ENCODE assay signal across 19 cellular contexts in genomic region chr11:65700377-65700776, GRCh38. TPM values are rescaled to one million over a fixed set of nuclear protein-coding genes. Genes with fewer than 3 reads are reported as not detected.
A peak's percentile ranks its signal among the peaks of the same experiment; 100 is the strongest.
DNase-seq lines count a peak whose midpoint lies in the region; ATAC-seq, FAIRE-seq and TF ChIP-seq lines count a peak whose summit lies in the region.
"Had no signal": no experiment of that assay in that cellular context is flagged by ENCODE, and none has a peak within 500 bp of the region (broad histone marks: within the 10 kb centered on the region; RNA-seq: fewer than 3 reads in every experiment).

No MANE protein-coding gene starts in this region.

- POLR2A ChIA-PET in activated CD8-positive, alpha-beta T cell treated with anti-CD3 and anti-CD28 coated beads, Interleukin-2, amount 10 ng/mL, durations not matched to agents 7 days and 5 days (lab: Charles Lee) = no interaction called here

- CTCF ChIA-PET in activated CD8-positive, alpha-beta T cell treated with anti-CD3 and anti-CD28 coated beads, Interleukin-2, amount 10 ng/mL, durations not matched to agents 7 days and 5 days (lab: Charles Lee) = no interaction called here

- no peaks in the 10 kb centered on the region for H3K9me3 Mint-ChIP-seq in activated CD8-positive, alpha-beta T cell treated with anti-CD3 and anti-CD28 coated beads, Interleukin-2, amount 10 ng/mL, durations not matched to agents 7 days and 5 days (ENCODE audit: insufficient read depth)
- H3K9me3 Mint-ChIP-seq: activated naive CD8-positive, alpha-beta T cell treated with anti-CD3 and anti-CD28 coated beads for 36 hours; dendritic cell treated with granulocyte-macrophage colony-stimulating factor and Interleukin-4, amounts not matched to agents 40 ng/mL and 50 ng/mL, for 4 days had no signal

- no peak for TF ChIP-seq CTCF in D721Med (IDR thresholded peaks at IDR 0.05; ENCODE audit: insufficient read depth, missing control alignments)

- H3K27ac ChIP-seq in substantia nigra (ENCODE audit: low read depth, low read length, poor library complexity, severe bottlenecking) = peak overlapping the region; percentile 53
- H3K27ac ChIP-seq: vagina, VCaP had no signal

- peaks cover 17% of the 10 kb centered on the region for H3K27me3 Mint-ChIP-seq in T-helper 17 cell
- peaks cover 21% of the 10 kb centered on the region for H3K27me3 Mint-ChIP-seq in activated CD8-positive, alpha-beta T cell treated with anti-CD3 and anti-CD28 coated beads, Interleukin-2, amount 10 ng/mL, durations not matched to agents 7 days and 5 days (ENCODE audit: low read depth)
- H3K27me3 Mint-ChIP-seq: dendritic cell treated with granulocyte-macrophage colony-stimulating factor and Interleukin-4, amounts not matched to agents 40 ng/mL and 50 ng/mL, for 4 days had no signal

- H3K27ac Mint-ChIP-seq in T-helper 17 cell = no peak overlapping the region
- no peak overlapping the region for H3K27ac Mint-ChIP-seq in activated CD8-positive, alpha-beta T cell treated with anti-CD3 and anti-CD28 coated beads, Interleukin-2, amount 10 ng/mL, durations not matched to agents 7 days and 5 days
- H3K27ac Mint-ChIP-seq: activated CD4-positive, alpha-beta memory T cell treated with anti-CD3 and anti-CD28 coated beads, Interleukin-2, amount 10 ng/mL, durations not matched to agents 7 days and 5 days; activated naive CD8-positive, alpha-beta T cell treated with anti-CD3 and anti-CD28 coated beads for 36 hours; brain; dendritic cell treated with granulocyte-macrophage colony-stimulating factor and Interleukin-4, amounts not matched to agents 40 ng/mL and 50 ng/mL, for 4 days had no signal

- DNase-seq in SKM-1 treated with dmso at 0.1 percent for 144 hours (lab: John Stamatoyannopoulos, UW; ENCODE audit: unreplicated experiment) = peak; percentile 18
- DNase-seq in SKM-1 (lab: John Stamatoyannopoulos, UW; ENCODE audit: unreplicated experiment) = no peak
- DNase-seq in NCI-H2029 treated with DMSO at 0.1 percent for 48 hours (lab: John Stamatoyannopoulos, UW) = peak; percentile 29
- DNase-seq in T-helper 17 cell = no peak
- DNase-seq in substantia nigra (lab: John Stamatoyannopoulos, UW) = no peak
- DNase-seq in D721Med (ENCODE audit: insufficient read length, low spot score) = no peak
- no peak for DNase-seq in activated CD8-positive, alpha-beta T cell treated with anti-CD3 and anti-CD28 coated beads, Interleukin-2, amount 10 ng/mL, durations not matched to agents 7 days and 5 days
- DNase-seq: activated CD4-positive, alpha-beta memory T cell treated with anti-CD3 and anti-CD28 coated beads, Interleukin-2, amount 10 ng/mL, durations not matched to agents 7 days and 5 days; activated naive CD8-positive, alpha-beta T cell treated with anti-CD3 and anti-CD28 coated beads for 36 hours; IMR-90; left ventricle myocardium superior; NCI-H524; stimulated activated CD4-positive, alpha-beta T cell treated with anti-CD3 and anti-CD28 coated beads, Interleukin-2, amount 100 ng/mL, for 24 hours had no signal

- no peaks in the 10 kb centered on the region for H3K36me3 Mint-ChIP-seq in T-helper 17 cell (ENCODE audit: low read depth)
- H3K36me3 Mint-ChIP-seq in activated CD8-positive, alpha-beta T cell treated with anti-CD3 and anti-CD28 coated beads, Interleukin-2, amount 10 ng/mL, durations not matched to agents 7 days and 5 days (ENCODE audit: low read depth) = no peaks in the 10 kb centered on the region
- H3K36me3 Mint-ChIP-seq: activated naive CD8-positive, alpha-beta T cell treated with anti-CD3 and anti-CD28 coated beads for 36 hours; brain had no signal

- no peaks in the 10 kb centered on the region for H3K9me3 ChIP-seq in T-helper 17 cell (ENCODE audit: control insufficient read depth, low read length, poor library complexity, severe bottlenecking)
- H3K9me3 ChIP-seq: vagina had no signal

- no peaks in the 10 kb centered on the region for H3K4me1 Mint-ChIP-seq in T-helper 17 cell
- no peaks in the 10 kb centered on the region for H3K4me1 Mint-ChIP-seq in activated CD8-positive, alpha-beta T cell treated with anti-CD3 and anti-CD28 coated beads, Interleukin-2, amount 10 ng/mL, durations not matched to agents 7 days and 5 days (ENCODE audit: low read depth)
- H3K4me1 Mint-ChIP-seq: activated naive CD8-positive, alpha-beta T cell treated with anti-CD3 and anti-CD28 coated beads for 36 hours; brain had no signal

- ATAC-seq in T-helper 17 cell (peak; percentile 36), HG03460 (IDR thresholded peaks at IDR 0.05; ENCODE audit: unreplicated experiment) (no peak)
- ATAC-seq in activated CD8-positive, alpha-beta T cell treated with anti-CD3 and anti-CD28 coated beads, Interleukin-2, amount 10 ng/mL, durations not matched to agents 7 days and 5 days = no peak
- ATAC-seq: left ventricle myocardium superior, Panc1 had no signal

- no peak overlapping the region for H3K4me3 Mint-ChIP-seq in T-helper 17 cell
- no peak overlapping the region for H3K4me3 Mint-ChIP-seq in activated CD8-positive, alpha-beta T cell treated with anti-CD3 and anti-CD28 coated beads, Interleukin-2, amount 10 ng/mL, durations not matched to agents 7 days and 5 days
- H3K4me3 Mint-ChIP-seq: activated CD4-positive, alpha-beta memory T cell treated with anti-CD3 and anti-CD28 coated beads, Interleukin-2, amount 10 ng/mL, durations not matched to agents 7 days and 5 days; activated naive CD8-positive, alpha-beta T cell treated with anti-CD3 and anti-CD28 coated beads for 36 hours; brain; dendritic cell treated with granulocyte-macrophage colony-stimulating factor and Interleukin-4, amounts not matched to agents 40 ng/mL and 50 ng/mL, for 4 days had no signal

- FAIRE-seq in D721Med (lab: Jason Lieb, UNC) = no peak

RNA-seq across cellular contexts. Expression of gene KAT5, which starts 11.7 kb away (rescaled TPM):
- 100 to 1,000 TPM; 120 to 123 TPM for total RNA-seq in T-helper 17 cell
- total RNA-seq in activated CD8-positive, alpha-beta T cell treated with anti-CD3 and anti-CD28 coated beads, Interleukin-2, amount 10 ng/mL, durations not matched to agents 7 days and 5 days = 10 to 100 TPM; 63.2 to 68.7 TPM

RNA-seq across cellular contexts. Expression of gene RNASEH2C, which starts 20.2 kb away (rescaled TPM):
- total RNA-seq in T-helper 17 cell = 10 to 100 TPM; 30.8 to 34.3 TPM
- 10 to 100 TPM; 88.0 to 92.3 TPM for total RNA-seq in activated CD8-positive, alpha-beta T cell treated with anti-CD3 and anti-CD28 coated beads, Interleukin-2, amount 10 ng/mL, durations not matched to agents 7 days and 5 days

RNA-seq across cellular contexts. Expression of gene RELA, which starts 37.7 kb away (rescaled TPM):
- 100 to 1,000 TPM; 302 to 378 TPM for total RNA-seq in T-helper 17 cell
- total RNA-seq in activated CD8-positive, alpha-beta T cell treated with anti-CD3 and anti-CD28 coated beads, Interleukin-2, amount 10 ng/mL, durations not matched to agents 7 days and 5 days = 10 to 100 TPM; 72.5 to 82.4 TPM

Comparison
In these comparisons a context has a peak if more than half of its experiments do, and no peak if none do; other contexts are left out.
1. DNase-seq: peak in SKM-1 treated with dmso at 0.1 percent for 144 hours (single experiment) and NCI-H2029 treated with DMSO at 0.1 percent for 48 hours (single experiment); none in SKM-1 (single experiment), T-helper 17 cell (0 of 3), substantia nigra (0 of 49), D721Med (single experiment) and activated CD8-positive, alpha-beta T cell treated with anti-CD3 and anti-CD28 coated beads, Interleukin-2, amount 10 ng/mL, durations not matched to agents 7 days and 5 days (single experiment).